In genomic region chr15:68672781-68673205, GRCh38 we compare ENCODE assay signal across 11 cellular contexts.
A peak's percentile ranks its signal among the peaks of the same experiment; 100 is the strongest.
DNase-seq lines count a peak whose midpoint lies in the region; ATAC-seq, FAIRE-seq and TF ChIP-seq lines count a peak whose summit lies in the region.
"Had no signal": no experiment of that assay in that cellular context is flagged by ENCODE, and none has a peak within 500 bp of the region (broad histone marks: within the 10 kb centered on the region; RNA-seq: fewer than 3 reads in every experiment).

No MANE protein-coding gene starts in this region.

- H3K27me3 ChIP-seq in bronchial epithelial cell (ENCODE audit: control insufficient read depth, insufficient read depth, low read length): no peaks in the 10 kb centered on the region
- no peaks in the 10 kb centered on the region for H3K27me3 ChIP-seq in osteoblast (ENCODE audit: insufficient read depth, low read length)
- no peaks in the 10 kb centered on the region for H3K27me3 ChIP-seq in prostate gland (replicated peaks; ENCODE audit: insufficient read depth)

- no peak for TF ChIP-seq POLR2A in NB4 (IDR thresholded peaks at IDR 0.05; ENCODE audit: extremely low read depth, insufficient read length)
- no peak for TF ChIP-seq POLR2A in prostate gland (IDR thresholded peaks at IDR 0.05)

- no peaks in the 10 kb centered on the region for H3K79me2 ChIP-seq in osteoblast (ENCODE audit: insufficient read depth, low read length)

- H3K4me2 ChIP-seq in osteoblast (ENCODE audit: insufficient read depth, low read length): no peak overlapping the region

- ATAC-seq in GM18868 (IDR thresholded peaks at IDR 0.05; ENCODE audit: unreplicated experiment): no peak

- 65% methylated on average over 4 of the region's 4 CpGs for WGBS in prostate gland

- H3K4me1 ChIP-seq in osteoblast (ENCODE audit: insufficient read depth, low read length) (no peaks in the 10 kb centered on the region), prostate gland (replicated peaks) (no peaks in the 10 kb centered on the region)

- FAIRE-seq in bronchial epithelial cell (lab: Jason Lieb, UNC): no peak

- TF ChIP-seq CTCF in NB4 (IDR thresholded peaks at IDR 0.05; ENCODE audit: low read depth, low read length) (no peak), bronchial epithelial cell (IDR thresholded peaks at IDR 0.05; ENCODE audit: insufficient read depth, low read length, severe bottlenecking) (peak; percentile 2), osteoblast (IDR thresholded peaks at IDR 0.05; ENCODE audit: extremely low read depth, low read depth, low read length) (peak; percentile 60), prostate gland (IDR thresholded peaks at IDR 0.05) (no peak)

- DNase-seq in ELF-1 (ENCODE audit: low read depth, low spot score) (peak; percentile 42), NB4 (ENCODE audit: low read depth) (peak; percentile 27), bronchial epithelial cell (ENCODE audit: low read depth) (no peak), osteoblast (ENCODE audit: insufficient read length, low spot score, missing footprints) (no peak), prostate gland (ENCODE audit: low spot score) (no peak), AG08396 (ENCODE audit: low spot score) (no peak)
- DNase-seq: effector CD4-positive, alpha-beta T cell; islet precursor cell; NCI-H2227 treated with DMSO at 0.1 percent for 48 hours; T1000 had no signal

- H3K4me3 ChIP-seq in NB4 (ENCODE audit: low read depth, low read length) (no peak overlapping the region), bronchial epithelial cell (ENCODE audit: low read depth, low read length) (no peak overlapping the region), osteoblast (ENCODE audit: insufficient read depth, low read length) (no peak overlapping the region), prostate gland (no peak overlapping the region)

- H3K27ac ChIP-seq in osteoblast (ENCODE audit: low read depth, low read length) (no peak overlapping the region), prostate gland (no peak overlapping the region)

- no peak overlapping the region for H2AFZ ChIP-seq in osteoblast (ENCODE audit: low read length)

- H4K20me1 ChIP-seq in osteoblast (ENCODE audit: insufficient read depth, low read length): no peaks in the 10 kb centered on the region

- no peaks in the 10 kb centered on the region for H3K36me3 ChIP-seq in bronchial epithelial cell (ENCODE audit: control insufficient read depth, insufficient read depth, low read length)
- no peaks in the 10 kb centered on the region for H3K36me3 ChIP-seq in osteoblast (ENCODE audit: insufficient read depth, low read length)
- no peaks in the 10 kb centered on the region for H3K36me3 ChIP-seq in prostate gland

- H3K9me3 ChIP-seq in osteoblast (ENCODE audit: low read depth, low read length) (no peaks in the 10 kb centered on the region), prostate gland (no peaks in the 10 kb centered on the region)

- intact Hi-C loops in prostate gland (cut with DNase I): loop anchor here (10.0 kb wide), 2 partner anchors 288 to 418 kb away; no protein-coding TSS in a partner anchor

Comparison
In these comparisons a context has a peak if more than half of its experiments do, and no peak if none do; other contexts are left out.
1. DNase-seq: peak in ELF-1 (single experiment) and NB4 (single experiment); none in bronchial epithelial cell (single experiment), osteoblast (single experiment), prostate gland (single experiment) and AG08396 (single experiment).
2. CTCF ChIP-seq: peak in bronchial epithelial cell (single experiment) and osteoblast (single experiment); none in NB4 (single experiment) and prostate gland (0 of 4).